In genomic region chr9:137423001-137423809, GRCh38 we compare ENCODE assay signal across 8 cellular contexts. TPM values are rescaled to one million over a fixed set of nuclear protein-coding genes. Genes with fewer than 3 reads are reported as not detected.
A peak's percentile ranks its signal among the peaks of the same experiment; 100 is the strongest.
DNase-seq lines count a peak whose midpoint lies in the region; ATAC-seq and TF ChIP-seq lines count a peak whose summit lies in the region.

TSS of gene EXD3 (minus strand) at chr9:137423162. CDS start at chr9:137395357, 27,805 bp downstream.
TSS of gene NOXA1 (plus strand) at chr9:137423393. CDS start at chr9:137423530, 137 bp downstream.

- H3K27me3 ChIP-seq in cardiac muscle cell = no peaks in the 10 kb centered on the region
- H3K27me3 ChIP-seq in trophoblast cell (ENCODE audit: insufficient read depth, low read length) = no peaks in the 10 kb centered on the region
- no peaks in the 10 kb centered on the region for H3K27me3 ChIP-seq in tibial artery

- peak; percentile 70 for ATAC-seq in HG02571 (IDR thresholded peaks at IDR 0.05; ENCODE audit: unreplicated experiment)

- peak within 1 kb of the TSS; percentile 85 for H4K8ac ChIP-seq in trophoblast cell (ENCODE audit: low read depth, low read length)

- TF ChIP-seq CTCF in cardiac muscle cell (IDR thresholded peaks at IDR 0.05; ENCODE audit: low read depth, low read length) (peak; percentile 55), tibial artery (IDR thresholded peaks at IDR 0.05) (peak; percentile 56 to 81)

- peaks cover 10% of the 10 kb centered on the region for H3K4me1 Mint-ChIP-seq in activated naive CD8-positive, alpha-beta T cell treated with anti-CD3 and anti-CD28 coated beads for 36 hours

- H2AFZ ChIP-seq in trophoblast cell (ENCODE audit: insufficient read depth, low read length, poor library complexity) = peak within 1 kb of the TSS; percentile 42

- no peak within 1 kb of the TSS for H3K23ac ChIP-seq in trophoblast cell (ENCODE audit: low read length)

- peak within 1 kb of the TSS; percentile 87 for H3K4me3 Mint-ChIP-seq in activated naive CD8-positive, alpha-beta T cell treated with anti-CD3 and anti-CD28 coated beads for 36 hours

- no CpG with 5 or more reads among the region's 108 CpGs for WGBS in trophoblast cell (ENCODE audit: extremely low coverage, insufficient coverage, insufficient read length)

- H3K4ac ChIP-seq in trophoblast cell (ENCODE audit: low read depth, low read length) = peak within 1 kb of the TSS; percentile 58

- H3K27ac ChIP-seq in cardiac muscle cell (no peak within 1 kb of the TSS), trophoblast cell (ENCODE audit: low read depth, low read length) (no peak within 1 kb of the TSS), tibial artery (peak within 1 kb of the TSS; percentile 66)

- peaks cover 4% of the 10 kb centered on the region for H3K27me3 Mint-ChIP-seq in activated naive CD8-positive, alpha-beta T cell treated with anti-CD3 and anti-CD28 coated beads for 36 hours

- H2AK5ac ChIP-seq in trophoblast cell (ENCODE audit: low read length) = peak within 1 kb of the TSS; percentile 31

- peak within 1 kb of the TSS; percentile 69 for H4K12ac ChIP-seq in trophoblast cell (ENCODE audit: low read depth, low read length)

- H2BK5ac ChIP-seq in trophoblast cell (ENCODE audit: low read depth, low read length, poor library complexity) = no peak within 1 kb of the TSS

- H3K36me3 Mint-ChIP-seq in activated naive CD8-positive, alpha-beta T cell treated with anti-CD3 and anti-CD28 coated beads for 36 hours = no peaks in the 10 kb centered on the region

- peak within 1 kb of the TSS; percentile 67 for H3K14ac ChIP-seq in trophoblast cell (ENCODE audit: low read length)

- peak within 1 kb of the TSS; percentile 83 for H4K91ac ChIP-seq in trophoblast cell (ENCODE audit: low read depth, low read length)

- H3K9me3 ChIP-seq in cardiac muscle cell (ENCODE audit: low read depth) (no peaks in the 10 kb centered on the region), trophoblast cell (ENCODE audit: insufficient read depth, low read depth, low read length) (no peaks in the 10 kb centered on the region), tibial artery (no peaks in the 10 kb centered on the region)

- H3K79me2 ChIP-seq in trophoblast cell (ENCODE audit: control insufficient read depth, insufficient read depth, low read length, poor library complexity) = peaks cover 5% of the 10 kb centered on the region

- intact Hi-C loops in tibial artery (cut with DNase I; ENCODE audit: low total_unique reads) = loop anchor here (5.0 kb wide), 1 partner anchor 536 kb away; the partner anchor contains the start of gene TRAF2

- H3K36me3 ChIP-seq in cardiac muscle cell (no peaks in the 10 kb centered on the region), trophoblast cell (ENCODE audit: control insufficient read depth in 1 of 2, insufficient read depth in 2 of 2, low read length in 2 of 2) (no peaks in the 10 kb centered on the region), tibial artery (no peaks in the 10 kb centered on the region)

- TF ChIP-seq POLR2A in GM10847 (IDR thresholded peaks at IDR 0.05; ENCODE audit: extremely low read depth, insufficient read length) = peak; percentile 36

- peak within 1 kb of the TSS; percentile 42 for H2BK12ac ChIP-seq in trophoblast cell (ENCODE audit: low read length)

- H3K4me2 ChIP-seq in trophoblast cell (ENCODE audit: low read length) = peak within 1 kb of the TSS; percentile 96

- peak within 1 kb of the TSS; percentile 35 for H3K27ac Mint-ChIP-seq in activated naive CD8-positive, alpha-beta T cell treated with anti-CD3 and anti-CD28 coated beads for 36 hours

- H3K4me3 ChIP-seq in cardiac muscle cell = peak within 1 kb of the TSS; percentile 69
- peak within 1 kb of the TSS; percentile 80 for H3K4me3 ChIP-seq in trophoblast cell (ENCODE audit: low read depth, low read length)
- H3K4me3 ChIP-seq in tibial artery = peak within 1 kb of the TSS; percentile 72 to 83

- peak within 1 kb of the TSS; percentile 80 for H3K9ac ChIP-seq in trophoblast cell (ENCODE audit: low read length)

- peak within 1 kb of the TSS; percentile 82 for H3K18ac ChIP-seq in trophoblast cell (ENCODE audit: low read length)

- peak; percentile 82 for DNase-seq in NCI-H1048 (lab: John Stamatoyannopoulos, UW)
- peak; percentile 90 for DNase-seq in SKM-1 treated with dmso at 0.1 percent for 144 hours (lab: John Stamatoyannopoulos, UW; ENCODE audit: unreplicated experiment)
- DNase-seq in activated naive CD8-positive, alpha-beta T cell treated with anti-CD3 and anti-CD28 coated beads for 36 hours = peak; percentile 96
- peak; percentile 95 to 97 for DNase-seq in cardiac muscle cell (ENCODE audit: low read depth in 1 of 2, low spot score in 1 of 2)
- peak; percentile 89 to 97 for DNase-seq in trophoblast cell
- peak; percentile 85 to 94 for DNase-seq in tibial artery

- peak within 1 kb of the TSS; percentile 6 for H2BK120ac ChIP-seq in trophoblast cell (ENCODE audit: insufficient read depth, low read length, poor library complexity)

- H3K9me3 Mint-ChIP-seq in activated naive CD8-positive, alpha-beta T cell treated with anti-CD3 and anti-CD28 coated beads for 36 hours = no peaks in the 10 kb centered on the region

- H3K4me1 ChIP-seq in cardiac muscle cell (ENCODE audit: low read depth) = peaks cover 13% of the 10 kb centered on the region
- peaks cover 3 to 18% of the 10 kb centered on the region in 2 experiments for H3K4me1 ChIP-seq in trophoblast cell (ENCODE audit: control insufficient read depth in 1 of 2, insufficient read depth in 2 of 2, low read length in 2 of 2)
- peaks cover 0 to 23% (median 16%) of the 10 kb centered on the region in 4 donors for H3K4me1 ChIP-seq in tibial artery

- H3K79me1 ChIP-seq in trophoblast cell (ENCODE audit: low read length) = peaks cover 12% of the 10 kb centered on the region

RNA-seq across cellular contexts. Expression of gene EXD3, which starts in this region (rescaled TPM):
- 1 to 10 TPM; 3.6 to 4.2 TPM for total RNA-seq in activated naive CD8-positive, alpha-beta T cell treated with anti-CD3 and anti-CD28 coated beads for 36 hours
- 14.3 and 72.1 TPM in 2 replicates for total RNA-seq in cardiac muscle cell
- polyA plus RNA-seq in cardiac muscle cell = 32.3 and 52.4 TPM in 2 replicates
- 4.7 and 5.1 TPM in 2 replicates for polyA plus RNA-seq in trophoblast cell (2013)

RNA-seq across cellular contexts. Expression of gene NOXA1, which starts in this region (rescaled TPM):
- total RNA-seq in activated naive CD8-positive, alpha-beta T cell treated with anti-CD3 and anti-CD28 coated beads for 36 hours = under 1 TPM; 0.66 to 0.76 TPM
- 6.8 and 12.0 TPM in 2 replicates for total RNA-seq in cardiac muscle cell
- 8.1 and 14.9 TPM in 2 replicates for polyA plus RNA-seq in cardiac muscle cell
- 0.19 and 0.21 TPM in 2 replicates for polyA plus RNA-seq in trophoblast cell (2013)

Comparison
In these comparisons a context has a peak if more than half of its experiments do, and no peak if none do; other contexts are left out.
1. H3K27ac ChIP-seq: peak in tibial artery (2 of 2); none in cardiac muscle cell (single experiment) and trophoblast cell (single experiment).
2. Peak in every context shown above with its lines, with median percentiles within 50 percentile points of each other: DNase-seq and H3K4me3 ChIP-seq.